9 cellular contexts compared by ENCODE assay signal in the genomic region with DNA sequence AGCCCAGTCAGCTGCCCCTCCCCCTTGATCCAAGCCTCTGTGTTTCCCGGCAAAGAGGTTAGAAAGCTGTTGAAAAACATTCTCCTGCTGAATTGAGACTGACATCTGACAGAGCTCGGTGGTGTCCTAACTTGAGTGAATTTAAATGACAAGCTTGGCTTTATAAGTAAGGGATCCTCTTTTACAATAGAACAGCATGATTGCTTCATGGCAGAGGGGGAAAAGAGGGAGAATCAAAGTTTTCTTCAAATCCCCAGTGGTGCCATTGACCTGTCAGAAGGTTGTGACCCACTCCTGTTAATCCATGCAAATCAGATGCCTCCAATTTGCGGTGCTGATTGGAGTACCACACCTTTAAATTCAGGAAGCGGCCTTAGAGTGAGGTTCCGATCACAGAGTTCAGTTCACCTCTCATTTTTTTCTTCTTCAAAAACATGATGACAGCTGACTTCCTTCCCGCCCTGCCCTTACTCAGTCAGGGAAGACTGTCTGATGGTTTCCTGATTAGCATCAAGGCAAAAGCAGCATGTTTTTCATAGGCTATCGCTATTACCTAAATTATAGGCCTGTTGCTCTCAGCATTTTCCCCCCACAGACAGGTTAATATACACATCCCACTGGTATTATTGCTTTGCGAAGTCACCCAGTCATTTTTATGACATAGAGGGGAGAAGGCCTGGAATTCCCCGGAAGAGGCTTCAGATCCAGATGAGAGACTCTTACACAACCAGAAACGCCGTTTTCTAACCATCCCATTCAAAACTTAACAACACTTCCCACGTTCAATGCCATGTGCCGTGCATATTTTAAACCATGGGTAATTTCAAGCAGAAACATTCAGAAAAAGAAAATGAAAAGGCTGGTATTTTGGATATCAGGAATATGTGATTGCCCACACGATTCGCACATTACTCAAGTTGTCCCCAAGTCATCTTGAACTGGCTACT.
DNase-seq lines count a peak whose midpoint lies in the region; ATAC-seq and TF ChIP-seq lines count a peak whose summit lies in the region.
"Had no signal": no experiment of that assay in that cellular context is flagged by ENCODE, and none has a peak within 500 bp of the region (broad histone marks: within the 10 kb centered on the region; RNA-seq: fewer than 3 reads in every experiment).

No MANE protein-coding gene starts in this region.

- peak overlapping the region; percentile 43 for H3K27ac Mint-ChIP-seq in glutamatergic neuron (ENCODE audit: unreplicated experiment)
- H3K27ac Mint-ChIP-seq in progenitor cell of endocrine pancreas: no peak overlapping the region
- H3K27ac Mint-ChIP-seq in T-helper 2 cell treated with Interferon-gamma antibody and Interleukin-4, amounts not matched to agents 5 μg/mL and 100 μg/mL, for 36 hours: no peak overlapping the region

- ATAC-seq in HG03442 (IDR thresholded peaks at IDR 0.05; ENCODE audit: unreplicated experiment): peak; percentile 21
- ATAC-seq in HG03457 (IDR thresholded peaks at IDR 0.05; ENCODE audit: unreplicated experiment): no peak
- ATAC-seq: left lung had no signal

- DNase-seq in AG10803 (ENCODE audit: low read depth): peak; percentile 78
- DNase-seq in glutamatergic neuron: no peak
- DNase-seq in NCI-H748 (lab: John Stamatoyannopoulos, UW; ENCODE audit: unreplicated experiment): no peak
- DNase-seq in progenitor cell of endocrine pancreas (ENCODE audit: low spot score, unreplicated experiment): no peak
- DNase-seq in T-helper 2 cell treated with Interferon-gamma antibody and Interleukin-4, amounts not matched to agents 5 μg/mL and 100 μg/mL, for 36 hours (ENCODE audit: low spot score): no peak
- DNase-seq: left lung had no signal

- H3K4me1 Mint-ChIP-seq in glutamatergic neuron (ENCODE audit: low read depth, unreplicated experiment) (peaks cover 60% of the 10 kb centered on the region), progenitor cell of endocrine pancreas (ENCODE audit: low read depth) (no peaks in the 10 kb centered on the region)
- H3K4me1 Mint-ChIP-seq in T-helper 2 cell treated with Interferon-gamma antibody and Interleukin-4, amounts not matched to agents 5 μg/mL and 100 μg/mL, for 36 hours (ENCODE audit: low read depth): no peaks in the 10 kb centered on the region

- H3K27me3 Mint-ChIP-seq in glutamatergic neuron (ENCODE audit: unreplicated experiment): peaks cover 14% of the 10 kb centered on the region
- peaks cover 20% of the 10 kb centered on the region for H3K27me3 Mint-ChIP-seq in progenitor cell of endocrine pancreas
- H3K27me3 Mint-ChIP-seq in T-helper 2 cell treated with Interferon-gamma antibody and Interleukin-4, amounts not matched to agents 5 μg/mL and 100 μg/mL, for 36 hours (ENCODE audit: low read depth): no peaks in the 10 kb centered on the region

- no peaks in the 10 kb centered on the region for H3K36me3 Mint-ChIP-seq in glutamatergic neuron (ENCODE audit: unreplicated experiment)
- H3K36me3 Mint-ChIP-seq in progenitor cell of endocrine pancreas (ENCODE audit: insufficient read depth): no peaks in the 10 kb centered on the region
- H3K36me3 Mint-ChIP-seq in T-helper 2 cell treated with Interferon-gamma antibody and Interleukin-4, amounts not matched to agents 5 μg/mL and 100 μg/mL, for 36 hours (ENCODE audit: low read depth): no peaks in the 10 kb centered on the region

- in situ Hi-C loops in GM18951 (cut with MboI; ENCODE audit: low sequenced_read_pairs, unreplicated experiment): no loop called here

- H3K4me3 ChIP-seq in AG10803 (ENCODE audit: low read length): no peak overlapping the region
- H3K4me3 ChIP-seq: left lung had no signal

- TF ChIP-seq CTCF in AG10803 (conservative IDR thresholded peaks at IDR 0.05; ENCODE audit: low read length) (no peak), glutamatergic neuron (IDR thresholded peaks at IDR 0.05; ENCODE audit: partially characterized antibody, unreplicated experiment) (no peak), progenitor cell of endocrine pancreas (IDR thresholded peaks at IDR 0.05; ENCODE audit: unreplicated experiment) (no peak)

- H3K9me3 Mint-ChIP-seq in glutamatergic neuron (ENCODE audit: unreplicated experiment) (peaks cover 23% of the 10 kb centered on the region), progenitor cell of endocrine pancreas (ENCODE audit: low read depth) (no peaks in the 10 kb centered on the region)
- no peaks in the 10 kb centered on the region for H3K9me3 Mint-ChIP-seq in T-helper 2 cell treated with Interferon-gamma antibody and Interleukin-4, amounts not matched to agents 5 μg/mL and 100 μg/mL, for 36 hours

- H3K4me3 Mint-ChIP-seq in glutamatergic neuron (ENCODE audit: unreplicated experiment): peak overlapping the region; percentile 76
- no peak overlapping the region for H3K4me3 Mint-ChIP-seq in progenitor cell of endocrine pancreas (ENCODE audit: low read depth)
- no peak overlapping the region for H3K4me3 Mint-ChIP-seq in T-helper 2 cell treated with Interferon-gamma antibody and Interleukin-4, amounts not matched to agents 5 μg/mL and 100 μg/mL, for 36 hours

- peak; percentile 29 for TF ChIP-seq POLR2A in GM18951 (IDR thresholded peaks at IDR 0.05; ENCODE audit: extremely low read depth, insufficient read depth, insufficient read length)
